9 cellular contexts compared by ENCODE assay signal in genomic region chr5:160419458-160420330, GRCh38. TPM values are rescaled to one million over a fixed set of nuclear protein-coding genes. Genes with fewer than 3 reads are reported as not detected.
DNase-seq lines count a peak whose midpoint lies in the region; ATAC-seq and TF ChIP-seq lines count a peak whose summit lies in the region.
"Had no signal": no experiment of that assay in that cellular context is flagged by ENCODE, and none has a peak within 500 bp of the region (broad histone marks: within the 10 kb centered on the region; RNA-seq: fewer than 3 reads in every experiment).

No MANE protein-coding gene starts in this region.

- peaks cover 30 to 42% of the 10 kb centered on the region in 2 donors for H3K4me1 ChIP-seq in duodenal mucosa (ENCODE audit: control insufficient read depth in 1 of 2, insufficient read depth in 2 of 2, low read length in 2 of 2)
- peaks cover 45% of the 10 kb centered on the region for H3K4me1 ChIP-seq in neuron (ENCODE audit: insufficient read depth, low read length)

- H3K36me3 ChIP-seq in duodenal mucosa (ENCODE audit: control insufficient read depth in 1 of 2, insufficient read depth in 2 of 2, low read length in 2 of 2) (peaks cover 3% of the 10 kb centered on the region in 2 donors), neuron (ENCODE audit: insufficient read depth, low read length) (peaks cover 22% of the 10 kb centered on the region)

- peaks cover 82% of the 10 kb centered on the region for H3K4me1 Mint-ChIP-seq in activated T-cell treated with anti-CD3 and anti-CD28 coated beads, Interleukin-2, amount 50 U/mL, for 4 hours (ENCODE audit: low read depth)

- no peak for DNase-seq in activated T-cell treated with anti-CD3 and anti-CD28 coated beads, Interleukin-2, amount 50 U/mL, for 4 hours
- no peak for DNase-seq in activated T-cell treated with anti-CD3 and anti-CD28 coated beads for 4 hours
- peak; percentile 51 for DNase-seq in NCI-H69 (lab: John Stamatoyannopoulos, UW)
- no peak for DNase-seq in HEK293T (ENCODE audit: extremely low spot score)
- DNase-seq in germinal center (ENCODE audit: low spot score) = no peak
- DNase-seq in stimulated activated CD4-positive, alpha-beta T cell treated with anti-CD3 and anti-CD28 coated beads, Interleukin-4, amount 100 ng/mL, for 4 hours = no peak

- H3K9ac ChIP-seq in duodenal mucosa (ENCODE audit: low read depth in 1 of 2, low read length in 2 of 2) = peak overlapping the region; percentile 94 to 98

- peak overlapping the region; percentile 99 to 100 for H3K4me3 ChIP-seq in duodenal mucosa (ENCODE audit: low read depth in 1 of 2, low read length in 2 of 2)
- H3K4me3 ChIP-seq in neuron (ENCODE audit: low read length) = peak overlapping the region; percentile 86

- CTCF ChIA-PET in HEK293T (lab: Yijun Ruan, JAX) = interaction anchor here (0.7 kb wide), 2 partner anchors 11 to 152 kb away, joined by 3 to 15 read pairs; no protein-coding TSS in a partner anchor

- H3K9me3 ChIP-seq in duodenal mucosa (ENCODE audit: control insufficient read depth in 1 of 2, low read length in 2 of 2) = no peaks in the 10 kb centered on the region
- H3K9me3 ChIP-seq in neuron (ENCODE audit: low read length) = no peaks in the 10 kb centered on the region

- peak overlapping the region; percentile 69 for H3K27ac ChIP-seq in duodenal mucosa (ENCODE audit: low read depth, low read length)

- H3K9me3 Mint-ChIP-seq in activated T-cell treated with anti-CD3 and anti-CD28 coated beads, Interleukin-2, amount 50 U/mL, for 4 hours = no peaks in the 10 kb centered on the region

- H3K27me3 ChIP-seq in duodenal mucosa (ENCODE audit: control insufficient read depth in 1 of 2, insufficient read depth in 2 of 2, low read length in 2 of 2) = no peaks in the 10 kb centered on the region
- H3K27me3 ChIP-seq in neuron (ENCODE audit: insufficient read depth, low read length) = no peaks in the 10 kb centered on the region

- H3K36me3 Mint-ChIP-seq in activated T-cell treated with anti-CD3 and anti-CD28 coated beads, Interleukin-2, amount 50 U/mL, for 4 hours (ENCODE audit: insufficient read depth) = peaks cover 15% of the 10 kb centered on the region

- ATAC-seq in activated T-cell treated with anti-CD3 and anti-CD28 coated beads, Interleukin-2, amount 50 U/mL, for 4 hours = peak in 1 of 2 donors; percentile 15

- POLR2A ChIA-PET in HEK293T (lab: Yijun Ruan, JAX) = interaction anchor here (0.7 to 2.5 kb wide), 9 partner anchors 10 to 411 kb away, joined by 3 to 16 read pairs (median 4); partner anchors contain the start of genes FAM200C, PWWP2A and TTC1

- peak overlapping the region; percentile 100 for H3K4me3 Mint-ChIP-seq in activated T-cell treated with anti-CD3 and anti-CD28 coated beads, Interleukin-2, amount 50 U/mL, for 4 hours

- peak overlapping the region; percentile 25 for H2AFZ ChIP-seq in neuron (ENCODE audit: low read depth, low read length)

- H3K27me3 Mint-ChIP-seq in activated T-cell treated with anti-CD3 and anti-CD28 coated beads, Interleukin-2, amount 50 U/mL, for 4 hours (ENCODE audit: low read depth) = no peaks in the 10 kb centered on the region

TF ChIP-seq in HEK293T, 16 proteins besides CTCF, POLR2A, EP300 and RAD21:
- TF ChIP-seq FOXM1 (IDR thresholded peaks at IDR 0.05; ENCODE audit: borderline replicate concordance) (no peak), CTBP1 (IDR thresholded peaks at IDR 0.05; ENCODE audit: borderline replicate concordance) (no peak), ELF4 (IDR thresholded peaks at IDR 0.05) (no peak), ZNF384 (IDR thresholded peaks at IDR 0.05) (no peak), HDGF (IDR thresholded peaks at IDR 0.05; ENCODE audit: borderline replicate concordance) (no peak), FOXK2 (IDR thresholded peaks at IDR 0.05) (no peak), SP1 (IDR thresholded peaks at IDR 0.05) (no peak), SUZ12 (IDR thresholded peaks at IDR 0.05) (no peak), NFRKB (IDR thresholded peaks at IDR 0.05) (no peak), BHLHE40 (IDR thresholded peaks at IDR 0.05; ENCODE audit: borderline replicate concordance) (no peak), FOXA1 (IDR thresholded peaks at IDR 0.05) (no peak), L3MBTL2 (conservative IDR thresholded peaks at IDR 0.05) (no peak), TARDBP (IDR thresholded peaks at IDR 0.05) (no peak), ARNT (IDR thresholded peaks at IDR 0.05) (no peak)
- TF ChIP-seq, protein P1, sequence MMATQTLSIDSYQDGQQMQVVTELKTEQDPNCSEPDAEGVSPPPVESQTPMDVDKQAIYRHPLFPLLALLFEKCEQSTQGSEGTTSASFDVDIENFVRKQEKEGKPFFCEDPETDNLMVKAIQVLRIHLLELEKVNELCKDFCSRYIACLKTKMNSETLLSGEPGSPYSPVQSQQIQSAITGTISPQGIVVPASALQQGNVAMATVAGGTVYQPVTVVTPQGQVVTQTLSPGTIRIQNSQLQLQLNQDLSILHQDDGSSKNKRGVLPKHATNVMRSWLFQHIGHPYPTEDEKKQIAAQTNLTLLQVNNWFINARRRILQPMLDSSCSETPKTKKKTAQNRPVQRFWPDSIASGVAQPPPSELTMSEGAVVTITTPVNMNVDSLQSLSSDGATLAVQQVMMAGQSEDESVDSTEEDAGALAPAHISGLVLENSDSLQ (IDR thresholded peaks at IDR 0.05) = no peak

RNA-seq across cellular contexts. Expression of gene SLU7, which starts 0.8 kb away (rescaled TPM):
- 10 to 100 TPM; 33.2 to 48.3 (median 44.9) TPM for total RNA-seq in activated T-cell treated with anti-CD3 and anti-CD28 coated beads, Interleukin-2, amount 50 U/mL, for 4 hours

RNA-seq across cellular contexts. Expression of gene PTTG1, which starts 2.0 kb away (rescaled TPM):
- total RNA-seq in activated T-cell treated with anti-CD3 and anti-CD28 coated beads, Interleukin-2, amount 50 U/mL, for 4 hours = 10 to 100 TPM; 22.5 to 27.1 (median 25.8) TPM

RNA-seq across cellular contexts. Expression of gene FAM200C, which starts 19.8 kb away (rescaled TPM):
- under 1 TPM; 0.38 to 0.43 (median 0.42) TPM for total RNA-seq in activated T-cell treated with anti-CD3 and anti-CD28 coated beads, Interleukin-2, amount 50 U/mL, for 4 hours

RNA-seq across cellular contexts. Expression of gene C1QTNF2, which starts 49.3 kb away (rescaled TPM):
- total RNA-seq in activated T-cell treated with anti-CD3 and anti-CD28 coated beads, Interleukin-2, amount 50 U/mL, for 4 hours = not detected
- total RNA-seq: renal cortical epithelial cell had no signal
